19 cellular contexts compared by ENCODE assay signal in the genomic region with DNA sequence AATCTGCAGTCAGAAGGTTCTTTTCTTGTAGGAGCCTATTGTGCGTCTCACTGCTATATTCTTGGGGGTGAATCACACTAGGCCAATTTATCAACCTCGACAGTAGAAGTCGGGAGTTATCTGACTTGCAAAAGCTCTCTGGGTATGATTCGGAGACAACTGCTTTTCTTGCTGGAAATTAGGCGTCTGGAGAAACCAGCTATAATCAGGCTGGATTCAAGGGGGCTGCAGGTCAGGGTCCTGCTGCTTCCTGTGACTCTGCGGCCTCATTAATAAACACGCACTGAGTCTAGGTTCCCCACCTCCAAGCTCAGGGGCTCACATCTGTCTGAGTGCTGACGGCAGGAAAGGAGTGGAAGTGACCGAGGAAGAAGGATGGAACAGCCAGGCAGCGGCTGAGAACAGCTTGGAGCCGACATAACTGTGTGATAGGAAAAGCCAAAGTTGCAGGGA.
DNase-seq lines count a peak whose midpoint lies in the region; ATAC-seq and TF ChIP-seq lines count a peak whose summit lies in the region.
"Had no signal": no experiment of that assay in that cellular context is flagged by ENCODE, and none has a peak within 500 bp of the region (broad histone marks: within the 10 kb centered on the region; RNA-seq: fewer than 3 reads in every experiment).

No MANE protein-coding gene starts in this region.

- no peak overlapping the region for H4K91ac ChIP-seq in neuronal stem cell (ENCODE audit: low read depth, low read length, poor library complexity)

- H3K18ac ChIP-seq in neuronal stem cell (ENCODE audit: low read length), result peak overlapping the region; percentile 39

- CTCF ChIA-PET in SK-N-SH (lab: Yijun Ruan, JAX), result interaction anchor here (0.9 to 1.3 kb wide), 2 partner anchors 306 to 423 kb away, joined by 3 read pairs; no protein-coding TSS in a partner anchor

- H3K9ac ChIP-seq in SK-N-SH (peak overlapping the region; percentile 42; the same call in 1 of the 2 replicates), neuronal stem cell (ENCODE audit: low read depth, low read length, poor library complexity) (no peak overlapping the region)
- H3K9ac ChIP-seq: BLaER1, parathyroid adenoma had no signal

- H3K79me1 ChIP-seq in neuronal stem cell (ENCODE audit: low read depth, low read length), result no peaks in the 10 kb centered on the region

- no peak for TF ChIP-seq RAD21 in SK-N-SH (IDR thresholded peaks at IDR 0.05; ENCODE audit: low read length)

- H4K20me1 ChIP-seq in SK-N-SH (ENCODE audit: insufficient read depth), result no peaks in the 10 kb centered on the region
- H4K20me1 ChIP-seq: BLaER1 had no signal

- H2AFZ ChIP-seq in SK-N-SH (ENCODE audit: low read depth) (peak overlapping the region; percentile 73), neuronal stem cell (ENCODE audit: low read length) (peak overlapping the region; percentile 84)
- H2AFZ ChIP-seq: parathyroid adenoma had no signal

- no peaks in the 10 kb centered on the region for H3K79me2 ChIP-seq in SK-N-SH (ENCODE audit: insufficient read depth)
- H3K79me2 ChIP-seq: parathyroid adenoma had no signal

- no peak overlapping the region for H2BK12ac ChIP-seq in neuronal stem cell (ENCODE audit: low read length)

- H3K27me3 ChIP-seq in SK-N-SH (ENCODE audit: insufficient read depth), result no peaks in the 10 kb centered on the region
- no peaks in the 10 kb centered on the region for H3K27me3 ChIP-seq in neuronal stem cell (ENCODE audit: control insufficient read depth in 3 of 3, insufficient read depth in 3 of 3, low read depth in 1 of 3, low read length in 3 of 3)
- H3K27me3 ChIP-seq: BLaER1 had no signal

- POLR2A ChIA-PET in SK-N-SH (lab: Yijun Ruan, JAX), result no interaction called here

- no peak overlapping the region for H2BK120ac ChIP-seq in neuronal stem cell (ENCODE audit: low read depth, low read length)

- DNase-seq in AG20443 (ENCODE audit: low spot score), result peak; percentile 40
- no peak for DNase-seq in SK-N-SH
- peak; percentile 75 for DNase-seq in fibroblast of pulmonary artery (ENCODE audit: low read depth)
- no peak for DNase-seq in neuronal stem cell (ENCODE audit: low spot score)
- no peak for DNase-seq in pons (ENCODE audit: low spot score)
- no peak for DNase-seq in NCI-H2227 treated with DMSO at 0.1 percent for 48 hours (lab: John Stamatoyannopoulos, UW)
- DNase-seq: activated naive CD8-positive, alpha-beta T cell treated with anti-CD3 and anti-CD28 coated beads for 36 hours; DMS79 treated with DMSO at 0.1 percent for 48 hours; kidney; NCI-H2081 treated with DMSO at 0.1 percent for 48 hours; stimulated activated CD4-positive, alpha-beta T cell treated with anti-CD3 and anti-CD28 coated beads, Interleukin-4, amount 100 ng/mL, for 1 hour; stimulated activated naive CD4-positive, alpha-beta T cell; WERI-Rb-1 had no signal

- H2BK15ac ChIP-seq in neuronal stem cell (ENCODE audit: low read length), result no peak overlapping the region

- 53% methylated on average over 11 of the region's 11 CpGs for WGBS in SK-N-SH (ENCODE audit: low lambda C conversion rate)
- no CpG with 5 or more reads among the region's 11 CpGs for whole genome bisulfite sequencing in neuronal stem cell (ENCODE audit: extremely low coverage in 2 of 2, insufficient read length in 2 of 2, insufficient replicate concordance in 1 of 2), 2 donors

- no peak for TF ChIP-seq EP300 in SK-N-SH (IDR thresholded peaks at IDR 0.05; ENCODE audit: borderline replicate concordance in 1 of 2, low read depth in 1 of 2, low read length in 1 of 2)

- no peak overlapping the region for H4K8ac ChIP-seq in neuronal stem cell (ENCODE audit: low read depth, low read length)

- H3K4me3 ChIP-seq in SK-N-SH (ENCODE audit: low read depth in 2 of 2, low read length in 1 of 2), result no peak overlapping the region
- H3K4me3 ChIP-seq in fibroblast of pulmonary artery (replicated peaks; ENCODE audit: low read depth, low read length), result peak overlapping the region; percentile 22
- no peak overlapping the region for H3K4me3 ChIP-seq in neuronal stem cell (ENCODE audit: low read length in 2 of 2)
- H3K4me3 ChIP-seq: BLaER1, SJSA1 had no signal

- no peak for ATAC-seq in GM21528 (IDR thresholded peaks at IDR 0.05; ENCODE audit: low FRiP score, unreplicated experiment)
- ATAC-seq in HG03159 (IDR thresholded peaks at IDR 0.05; ENCODE audit: unreplicated experiment), result no peak
- ATAC-seq: HCT116 had no signal

- H3K9me3 ChIP-seq in SK-N-SH, result no peaks in the 10 kb centered on the region
- peaks cover 0 to 3% of the 10 kb centered on the region in 2 donors for H3K9me3 ChIP-seq in neuronal stem cell (replicated peaks in 1 of 2; ENCODE audit: control insufficient read depth in 2 of 2, insufficient read depth in 1 of 2, low read depth in 1 of 2, low read length in 2 of 2)
- H3K9me3 ChIP-seq: BLaER1 had no signal

- H2BK5ac ChIP-seq in neuronal stem cell (ENCODE audit: low read length), result no peak overlapping the region

- peak overlapping the region; percentile 66 for H3K4me2 ChIP-seq in SK-N-SH
- H3K4me2 ChIP-seq in neuronal stem cell (ENCODE audit: insufficient read depth, low read length, poor library complexity, severe bottlenecking), result no peak overlapping the region
- H3K4me2 ChIP-seq: BLaER1 had no signal

- H2AK5ac ChIP-seq in neuronal stem cell (ENCODE audit: low read depth, low read length), result no peak overlapping the region

- H3K36me3 ChIP-seq in SK-N-SH (replicated peaks in 1 of 2; ENCODE audit: control insufficient read depth in 1 of 2, insufficient read depth in 2 of 2, low read length in 1 of 2) (no peaks in the 10 kb centered on the region), neuronal stem cell (replicated peaks in 1 of 2; ENCODE audit: control insufficient read depth in 2 of 2, insufficient read depth in 2 of 2, low read length in 2 of 2) (no peaks in the 10 kb centered on the region)
- H3K36me3 ChIP-seq: BLaER1, SJSA1, WERI-Rb-1 had no signal

- H3F3A ChIP-seq in SK-N-SH (replicated peaks; ENCODE audit: insufficient read depth), result peaks cover 10% of the 10 kb centered on the region

- H3K9me2 ChIP-seq in SK-N-SH, result no peaks in the 10 kb centered on the region

- no peak overlapping the region for H3K4ac ChIP-seq in neuronal stem cell (ENCODE audit: low read length)

- H3K27ac ChIP-seq in SK-N-SH (ENCODE audit: low read depth in 2 of 2, low read length in 1 of 2), result peak overlapping the region in 1 of 2 experiments; percentile 75; a peak in 2 of 4 replicates
- no peak overlapping the region for H3K27ac ChIP-seq in neuronal stem cell (replicated peaks; ENCODE audit: low read length)
- H3K27ac ChIP-seq: BLaER1, parathyroid adenoma, SJSA1, WERI-Rb-1 had no signal

- TF ChIP-seq CTCF in SK-N-SH (IDR thresholded peaks at IDR 0.05) (no peak), fibroblast of pulmonary artery (IDR thresholded peaks at IDR 0.05; ENCODE audit: low read length, missing control alignments) (no peak)

- H3K4me1 ChIP-seq in SK-N-SH (ENCODE audit: control insufficient read depth in 1 of 2, insufficient read depth in 2 of 2, low read depth in 1 of 2, low read length in 1 of 2), result peaks cover 3 to 7% of the 10 kb centered on the region in 2 experiments; a peak in 2 of 4 replicates
- H3K4me1 ChIP-seq in neuronal stem cell (ENCODE audit: control insufficient read depth in 2 of 2, insufficient read depth in 1 of 2, low read depth in 1 of 2, low read length in 2 of 2), result peaks cover 2 to 13% of the 10 kb centered on the region in 2 donors
- H3K4me1 ChIP-seq: BLaER1, parathyroid adenoma, SJSA1 had no signal

- no peak overlapping the region for H3K23ac ChIP-seq in neuronal stem cell (ENCODE audit: low read depth, low read length, poor library complexity)

- no peak overlapping the region for H3K14ac ChIP-seq in neuronal stem cell (ENCODE audit: low read length)

TF ChIP-seq in SK-N-SH, 30 proteins besides CTCF, POLR2A, EP300 and RAD21:
- TF ChIP-seq, protein P1, sequence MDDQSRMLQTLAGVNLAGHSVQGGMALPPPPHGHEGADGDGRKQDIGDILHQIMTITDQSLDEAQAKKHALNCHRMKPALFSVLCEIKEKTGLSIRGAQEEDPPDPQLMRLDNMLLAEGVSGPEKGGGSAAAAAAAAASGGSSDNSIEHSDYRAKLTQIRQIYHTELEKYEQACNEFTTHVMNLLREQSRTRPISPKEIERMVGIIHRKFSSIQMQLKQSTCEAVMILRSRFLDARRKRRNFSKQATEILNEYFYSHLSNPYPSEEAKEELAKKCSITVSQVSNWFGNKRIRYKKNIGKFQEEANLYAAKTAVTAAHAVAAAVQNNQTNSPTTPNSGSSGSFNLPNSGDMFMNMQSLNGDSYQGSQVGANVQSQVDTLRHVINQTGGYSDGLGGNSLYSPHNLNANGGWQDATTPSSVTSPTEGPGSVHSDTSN (IDR thresholded peaks at IDR 0.05), result peak; percentile 86
- no peak for TF ChIP-seq FOXJ3 (CRISPR knock-in tag; IDR thresholded peaks at IDR 0.05)
- no peak for TF ChIP-seq MEF2A (IDR thresholded peaks at IDR 0.05; ENCODE audit: borderline replicate concordance, low read depth)
- TF ChIP-seq, protein P2, sequence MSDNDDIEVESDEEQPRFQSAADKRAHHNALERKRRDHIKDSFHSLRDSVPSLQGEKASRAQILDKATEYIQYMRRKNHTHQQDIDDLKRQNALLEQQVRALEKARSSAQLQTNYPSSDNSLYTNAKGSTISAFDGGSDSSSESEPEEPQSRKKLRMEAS (IDR thresholded peaks at IDR 0.05; ENCODE audit: low read depth), result 0 out of 2 replicates have a peak, but pooled peaks have one; percentile 30
- peak; percentile 36 for TF ChIP-seq TCF12 (IDR thresholded peaks at IDR 0.05)
- peak; percentile 69 for TF ChIP-seq JUND (IDR thresholded peaks at IDR 0.05)
- peak; percentile 53; the same call in 1 of the 2 replicates for TF ChIP-seq FOSL2 (IDR thresholded peaks at IDR 0.05; ENCODE audit: borderline replicate concordance, low read depth)
TF ChIP-seq in SK-N-SH: peak in this region for 5.

Comparison
In these comparisons a context has a peak if more than half of its experiments do, and no peak if none do; other contexts are left out.
1. DNase-seq: peak in AG20443 (single experiment) and fibroblast of pulmonary artery (single experiment); none in SK-N-SH (single experiment), neuronal stem cell (single experiment), pons (single experiment) and NCI-H2227 treated with DMSO at 0.1 percent for 48 hours (single experiment).